In genomic region chr16:69108069-69108904, GRCh38 we compare ENCODE assay signal across 1 cellular context.
TF ChIP-seq lines count a peak whose summit lies in the region.

No MANE protein-coding gene starts in this region.

TF ChIP-seq in WTC11, 78 proteins besides CTCF, POLR2A, EP300 and RAD21 (continued from another document):
- TF ChIP-seq AFF4 (CRISPR knock-in tag; IDR thresholded peaks at IDR 0.05; ENCODE audit: borderline replicate concordance) = no peak
- TF ChIP-seq FOXK1 (CRISPR knock-in tag; IDR thresholded peaks at IDR 0.05) = no peak
- TF ChIP-seq FOXP4 (CRISPR knock-in tag; IDR thresholded peaks at IDR 0.05) = no peak
- TF ChIP-seq MAX (CRISPR knock-in tag; IDR thresholded peaks at IDR 0.05) = peak; percentile 63
- no peak for TF ChIP-seq ERG (CRISPR knock-in tag; IDR thresholded peaks at IDR 0.05)
- no peak for TF ChIP-seq ZNF512 (CRISPR knock-in tag; IDR thresholded peaks at IDR 0.05; ENCODE audit: borderline replicate concordance)
- no peak for TF ChIP-seq PRDM15 (CRISPR knock-in tag; IDR thresholded peaks at IDR 0.05)
- no peak for TF ChIP-seq GRHL2 (CRISPR knock-in tag; IDR thresholded peaks at IDR 0.05; ENCODE audit: insufficient replicate concordance, severe bottlenecking)
- peak; percentile 63; the same call in 1 of the 2 replicates for TF ChIP-seq NR3C1 (CRISPR knock-in tag; conservative IDR thresholded peaks at IDR 0.05; ENCODE audit: low read depth)
- no peak for TF ChIP-seq ZNF121 (CRISPR knock-in tag; IDR thresholded peaks at IDR 0.05)
- no peak for TF ChIP-seq CREM (CRISPR knock-in tag; IDR thresholded peaks at IDR 0.05)
